ENCODE assay signal across 35 cellular contexts in the genomic region with DNA sequence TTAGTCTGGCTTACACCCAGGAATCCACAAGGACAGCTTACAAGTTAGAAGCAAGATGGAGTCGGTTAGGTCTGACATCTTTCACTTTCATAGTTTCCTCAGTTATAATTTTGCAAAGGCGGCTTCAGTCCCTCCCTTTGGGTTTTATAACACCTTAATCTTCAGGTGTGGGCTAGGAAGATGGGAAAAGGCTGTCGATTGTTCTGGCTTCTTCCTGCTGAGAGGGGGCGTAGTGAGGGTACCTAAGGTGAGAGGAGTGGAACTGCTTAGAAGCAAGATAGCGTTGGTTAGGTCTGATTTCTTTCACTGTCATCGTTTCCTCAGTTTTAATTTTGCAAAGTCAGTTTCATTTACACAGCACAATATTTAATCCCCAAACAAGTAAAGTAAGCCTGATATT. TPM values are rescaled to one million over a fixed set of nuclear protein-coding genes. Genes with fewer than 3 reads are reported as not detected.
"Had no signal": no experiment of that assay in that cellular context is flagged by ENCODE, and none has a peak within 500 bp of the region (broad histone marks: within the 10 kb centered on the region; RNA-seq: fewer than 3 reads in every experiment).

No MANE protein-coding gene starts in this region.

- ATAC-seq: activated CD8-positive, alpha-beta T cell treated with anti-CD3 and anti-CD28 coated beads for 36 hours; activated T-cell treated with anti-CD3 and anti-CD28 coated beads, Interleukin-2, amount 50 U/mL, for 72 hours; activated T-helper 17 cell treated with anti-CD3 and anti-CD28 coated beads, Interleukin-2, amount 50 U/mL, for 72 hours; Panc1 had no signal

- DNase-seq: activated CD4-positive, alpha-beta T cell treated with anti-CD3 and anti-CD28 coated beads, Interleukin-2, amount 10 ng/mL, durations not matched to agents 24 days and 14 days; activated CD4-positive, alpha-beta T cell treated with anti-CD3 and anti-CD28 coated beads, Interleukin-2, amount 50 U/mL, for 4 hours; activated CD4-positive, CD25-positive, alpha-beta regulatory T cell; activated CD8-positive, alpha-beta T cell treated with anti-CD3 and anti-CD28 coated beads for 36 hours; activated effector memory CD4-positive, alpha-beta T cell treated with anti-CD3 and anti-CD28 coated beads, Interleukin-2, amount 50 U/mL, for 16 hours; activated naive CD4-positive, alpha-beta T cell; activated naive CD4-positive, alpha-beta T cell treated with anti-CD3 and anti-CD28 coated beads, Interleukin-2, amount 50 U/mL, for 16 hours; activated naive CD8-positive, alpha-beta T cell treated with anti-CD3 and anti-CD28 coated beads for 36 hours; activated T-cell treated with anti-CD3 and anti-CD28 coated beads, Interleukin-2, amount 50 U/mL, for 1 hour; activated T-cell treated with anti-CD3 and anti-CD28 coated beads, Interleukin-2, amount 50 U/mL, for 72 hours; amniotic stem cell; aorta; brain microvascular endothelial cell; central memory CD4-positive, alpha-beta T cell; Karpas-422; KBM-7; NCI-H1048; NCI-H1105 treated with DMSO at 0.1 percent for 48 hours; NCI-H1436; NCI-H1694; NCI-H1930; NCI-H2081 treated with DMSO at 0.1 percent for 48 hours; NCI-H226; NCI-H446 treated with DMSO at 0.1 percent for 48 hours; NCI-H524; SHP77; SJCRH30 had no signal

- H3K4me3 Mint-ChIP-seq: activated CD4-positive, alpha-beta T cell treated with anti-CD3 and anti-CD28 coated beads, Interleukin-2, amount 10 ng/mL, durations not matched to agents 24 days and 14 days; activated CD8-positive, alpha-beta T cell treated with anti-CD3 and anti-CD28 coated beads for 36 hours; activated naive CD8-positive, alpha-beta T cell treated with anti-CD3 and anti-CD28 coated beads for 36 hours; activated T-cell treated with anti-CD3 and anti-CD28 coated beads, Interleukin-2, amount 50 U/mL, for 72 hours; activated T-helper 17 cell treated with anti-CD3 and anti-CD28 coated beads, Interleukin-2, amount 50 U/mL, for 72 hours; T-helper 1 cell treated with Interleukin-12 subunit alpha and Interleukin-12 subunit beta and Interleukin-4 antibody, amounts not matched to agents 30 μg/mL and 1 μg/mL, for 36 hours had no signal

- H3K27me3 ChIP-seq: brain microvascular endothelial cell, SJCRH30 had no signal

- H3K9me3 ChIP-seq: SJCRH30 had no signal

- H3K4me1 ChIP-seq: SJCRH30 had no signal

- H3K36me3 ChIP-seq: brain microvascular endothelial cell, SJCRH30 had no signal

- H3K27ac Mint-ChIP-seq: activated CD4-positive, alpha-beta T cell treated with anti-CD3 and anti-CD28 coated beads, Interleukin-2, amount 10 ng/mL, durations not matched to agents 24 days and 14 days; activated CD8-positive, alpha-beta T cell treated with anti-CD3 and anti-CD28 coated beads for 36 hours; activated naive CD8-positive, alpha-beta T cell treated with anti-CD3 and anti-CD28 coated beads for 36 hours; activated T-cell treated with anti-CD3 and anti-CD28 coated beads, Interleukin-2, amount 50 U/mL, for 72 hours; activated T-helper 17 cell treated with anti-CD3 and anti-CD28 coated beads, Interleukin-2, amount 50 U/mL, for 72 hours; T-helper 1 cell treated with Interleukin-12 subunit alpha and Interleukin-12 subunit beta and Interleukin-4 antibody, amounts not matched to agents 30 μg/mL and 1 μg/mL, for 36 hours had no signal

- H3K4me3 ChIP-seq: SJCRH30, SK-N-MC had no signal

- H3K9me3 Mint-ChIP-seq: activated CD4-positive, alpha-beta T cell treated with anti-CD3 and anti-CD28 coated beads, Interleukin-2, amount 10 ng/mL, durations not matched to agents 24 days and 14 days; activated CD8-positive, alpha-beta T cell treated with anti-CD3 and anti-CD28 coated beads for 36 hours; activated naive CD8-positive, alpha-beta T cell treated with anti-CD3 and anti-CD28 coated beads for 36 hours; activated T-cell treated with anti-CD3 and anti-CD28 coated beads, Interleukin-2, amount 50 U/mL, for 72 hours; activated T-helper 17 cell treated with anti-CD3 and anti-CD28 coated beads, Interleukin-2, amount 50 U/mL, for 72 hours; T-helper 1 cell treated with Interleukin-12 subunit alpha and Interleukin-12 subunit beta and Interleukin-4 antibody, amounts not matched to agents 30 μg/mL and 1 μg/mL, for 36 hours had no signal

- H3K27ac ChIP-seq: brain microvascular endothelial cell, SJCRH30, SK-N-MC, VCaP had no signal

- H3K36me3 Mint-ChIP-seq: activated naive CD8-positive, alpha-beta T cell treated with anti-CD3 and anti-CD28 coated beads for 36 hours had no signal

RNA-seq across cellular contexts. Expression of a gene that starts 10.1 kb away (rescaled TPM):
- total RNA-seq: activated CD4-positive, alpha-beta T cell treated with anti-CD3 and anti-CD28 coated beads, Interleukin-2, amount 10 ng/mL, durations not matched to agents 24 days and 14 days; activated CD8-positive, alpha-beta memory T cell treated with anti-CD3 and anti-CD28 coated beads for 36 hours; activated CD8-positive, alpha-beta T cell treated with anti-CD3 and anti-CD28 coated beads for 36 hours; activated naive CD8-positive, alpha-beta T cell treated with anti-CD3 and anti-CD28 coated beads for 36 hours; activated T-cell treated with anti-CD3 and anti-CD28 coated beads, Interleukin-2, amount 50 U/mL, for 72 hours; activated T-helper 17 cell treated with anti-CD3 and anti-CD28 coated beads, Interleukin-2, amount 50 U/mL, for 72 hours; MCF 10A; RPMI7951; SJCRH30 had no signal
